26 cellular contexts compared by ENCODE assay signal in the genomic region with DNA sequence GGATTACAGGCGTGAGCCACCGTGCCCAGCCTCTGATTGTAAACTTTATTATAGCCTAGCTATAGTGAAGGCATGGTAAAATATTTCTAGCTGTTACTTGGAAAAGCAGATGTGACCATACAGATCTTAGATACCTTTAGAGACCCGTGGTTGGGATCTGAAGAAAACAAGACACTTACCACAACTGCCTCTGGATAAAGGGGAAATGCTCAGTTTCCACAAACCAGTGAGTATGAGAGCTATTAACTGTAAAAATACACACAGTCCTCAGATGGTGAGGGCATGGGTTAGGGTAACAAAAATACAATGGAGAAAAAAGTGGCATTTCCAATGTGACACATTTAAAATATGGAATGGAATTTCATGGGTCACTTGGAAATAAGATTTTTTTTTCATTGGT.
"Had no signal": no experiment of that assay in that cellular context is flagged by ENCODE, and none has a peak within 500 bp of the region (broad histone marks: within the 10 kb centered on the region; RNA-seq: fewer than 3 reads in every experiment).

No MANE protein-coding gene starts in this region.

- ATAC-seq: activated CD8-positive, alpha-beta memory T cell treated with anti-CD3 and anti-CD28 coated beads, Interleukin-2, amount 10 ng/mL, durations not matched to agents 7 days and 5 days; activated naive CD4-positive, alpha-beta T cell treated with anti-CD3 and anti-CD28 coated beads, Interleukin-2, amount 50 U/mL, for 72 hours; effector memory CD8-positive, alpha-beta T cell; left ventricle myocardium superior; natural killer cell had no signal

- H3K9me3 ChIP-seq: adrenal gland, ascending aorta, colonic mucosa, esophagus muscularis mucosa, ovary, stomach, transverse colon had no signal

- H3K27ac ChIP-seq: adrenal gland, ascending aorta, colonic mucosa, dorsolateral prefrontal cortex, esophagus muscularis mucosa, ovary had no signal

- FAIRE-seq: frontal cortex, urothelium cell line had no signal

- H3K36me3 Mint-ChIP-seq: natural killer cell had no signal

- H3K9me3 Mint-ChIP-seq: activated CD4-positive, alpha-beta memory T cell treated with anti-CD3 and anti-CD28 coated beads, Interleukin-2, amount 10 ng/mL, durations not matched to agents 7 days and 5 days; activated naive CD4-positive, alpha-beta T cell treated with anti-CD3 and anti-CD28 coated beads, Interleukin-2, amount 50 U/mL, for 72 hours; central memory CD8-positive, alpha-beta T cell; effector memory CD8-positive, alpha-beta T cell; natural killer cell had no signal

- H3K36me3 ChIP-seq: adrenal gland, ascending aorta, colonic mucosa, esophagus muscularis mucosa, ovary, stomach, transverse colon had no signal

- DNase-seq: activated B cell treated with CpG ODN at 0.5 μM for 24 hours; activated CD4-positive, alpha-beta memory T cell treated with anti-CD3 and anti-CD28 coated beads, Interleukin-2, amount 10 ng/mL, durations not matched to agents 7 days and 5 days; activated CD4-positive, alpha-beta T cell treated with anti-CD3 and anti-CD28 coated beads for 4 hours; activated CD8-positive, alpha-beta memory T cell treated with anti-CD3 and anti-CD28 coated beads, Interleukin-2, amount 10 ng/mL, durations not matched to agents 7 days and 5 days; activated T-cell treated with anti-CD3 and anti-CD28 coated beads for 4 hours; adrenal gland; colonic mucosa; dorsolateral prefrontal cortex; effector memory CD8-positive, alpha-beta T cell; hypothalamus; left ventricle myocardium superior; mammary epithelial cell; midbrain; natural killer cell; ovary; stimulated activated CD4-positive, alpha-beta T cell treated with anti-CD3 and anti-CD28 coated beads, Interleukin-1b, Interleukin-23, amount 100 ng/mL, for 48 hours; stomach; T-helper 1 cell; T-helper 9 cell; transverse colon had no signal

- H3K27me3 ChIP-seq: adrenal gland, ascending aorta, colonic mucosa, dorsolateral prefrontal cortex, esophagus muscularis mucosa, ovary, stomach, transverse colon had no signal

- H3K4me1 ChIP-seq: adrenal gland, colonic mucosa had no signal

- H3K27ac Mint-ChIP-seq: activated B cell treated with CpG ODN at 0.5 μM for 24 hours; activated CD4-positive, alpha-beta memory T cell treated with anti-CD3 and anti-CD28 coated beads, Interleukin-2, amount 10 ng/mL, durations not matched to agents 7 days and 5 days; activated CD8-positive, alpha-beta memory T cell treated with anti-CD3 and anti-CD28 coated beads, Interleukin-2, amount 10 ng/mL, durations not matched to agents 7 days and 5 days; activated naive CD4-positive, alpha-beta T cell treated with anti-CD3 and anti-CD28 coated beads, Interleukin-2, amount 50 U/mL, for 72 hours; effector memory CD8-positive, alpha-beta T cell; natural killer cell had no signal

- H3K4me3 ChIP-seq: adrenal gland, ascending aorta, colonic mucosa, dorsolateral prefrontal cortex, esophagus muscularis mucosa, ovary, stomach, transverse colon had no signal

- H3K27me3 Mint-ChIP-seq: activated B cell treated with CpG ODN at 0.5 μM for 24 hours; activated CD4-positive, alpha-beta memory T cell treated with anti-CD3 and anti-CD28 coated beads, Interleukin-2, amount 10 ng/mL, durations not matched to agents 7 days and 5 days; activated CD8-positive, alpha-beta memory T cell treated with anti-CD3 and anti-CD28 coated beads, Interleukin-2, amount 10 ng/mL, durations not matched to agents 7 days and 5 days; central memory CD8-positive, alpha-beta T cell; effector memory CD8-positive, alpha-beta T cell had no signal

- H3K4me3 Mint-ChIP-seq: activated B cell treated with CpG ODN at 0.5 μM for 24 hours; activated CD4-positive, alpha-beta memory T cell treated with anti-CD3 and anti-CD28 coated beads, Interleukin-2, amount 10 ng/mL, durations not matched to agents 7 days and 5 days; activated CD8-positive, alpha-beta memory T cell treated with anti-CD3 and anti-CD28 coated beads, Interleukin-2, amount 10 ng/mL, durations not matched to agents 7 days and 5 days; central memory CD8-positive, alpha-beta T cell; effector memory CD8-positive, alpha-beta T cell; natural killer cell had no signal
